7 cellular contexts compared by ENCODE assay signal in the genomic region with DNA sequence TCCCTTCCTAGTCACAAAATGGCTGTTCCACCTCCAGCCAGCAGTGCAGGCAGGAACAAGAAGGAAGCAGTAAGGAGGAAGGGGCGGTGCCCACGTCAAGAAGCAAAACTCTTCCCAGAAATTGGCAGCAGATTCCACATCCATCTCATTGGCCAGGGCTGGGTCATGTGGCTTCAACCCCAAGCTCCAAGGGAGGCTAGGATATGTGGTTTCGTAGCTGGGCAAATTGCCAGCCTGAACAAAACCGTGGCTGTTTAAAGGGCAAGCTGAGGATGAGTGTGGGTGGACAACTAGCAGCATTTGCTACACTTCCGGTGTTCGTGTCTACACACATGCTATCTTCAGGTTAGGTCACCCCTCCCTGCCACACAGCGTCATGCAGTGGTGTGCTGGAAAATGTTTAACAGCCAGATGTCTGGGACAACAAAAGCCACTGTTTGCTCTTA.
DNase-seq lines count a peak whose midpoint lies in the region; ATAC-seq, FAIRE-seq and TF ChIP-seq lines count a peak whose summit lies in the region.

No MANE protein-coding gene starts in this region.

- POLR2A ChIA-PET in HEK293T (lab: Yijun Ruan, JAX): no interaction called here
- POLR2A ChIA-PET in naive thymus-derived CD4-positive, alpha-beta T cell (lab: Charles Lee): no interaction called here

- intact Hi-C loops in pancreas (cut with DNase I): loop anchor here in 1 of 3 donors (5.0 kb wide), 1 partner anchor 233 kb away; no protein-coding TSS in a partner anchor
- intact Hi-C loops in naive thymus-derived CD4-positive, alpha-beta T cell (cut with micrococcal nuclease): loop anchor here (5.0 to 10.0 kb wide), 3 partner anchors 233 to 558 kb away; a partner anchor contains a TSS

- 25 to 29% methylated on average over 7 of the region's 7 CpGs for WGBS in pancreas, 2 donors

- no peak for FAIRE-seq in pancreas (lab: Jason Lieb, UNC)

- H3K36me3 ChIP-seq in pancreas: no peaks in the 10 kb centered on the region
- no peaks in the 10 kb centered on the region for H3K36me3 ChIP-seq in naive thymus-derived CD4-positive, alpha-beta T cell (ENCODE audit: control insufficient read depth in 2 of 3, insufficient read depth in 3 of 3, low read length in 3 of 3)

- no peak overlapping the region for H3K27ac Mint-ChIP-seq in progenitor cell of endocrine pancreas
- H3K27ac Mint-ChIP-seq in naive thymus-derived CD4-positive, alpha-beta T cell: no peak overlapping the region

- peaks cover 8% of the 10 kb centered on the region for H3K4me1 Mint-ChIP-seq in progenitor cell of endocrine pancreas (ENCODE audit: low read depth)
- peaks cover 0 to 1% (median 0%) of the 10 kb centered on the region in 7 donors for H3K4me1 Mint-ChIP-seq in naive thymus-derived CD4-positive, alpha-beta T cell

- H3K27me3 ChIP-seq in pancreas: no peaks in the 10 kb centered on the region
- H3K27me3 ChIP-seq in naive thymus-derived CD4-positive, alpha-beta T cell (ENCODE audit: control insufficient read depth in 2 of 2, insufficient read depth in 2 of 2, low read length in 2 of 2): no peaks in the 10 kb centered on the region

- no peaks in the 10 kb centered on the region for H3K36me3 Mint-ChIP-seq in progenitor cell of endocrine pancreas (ENCODE audit: insufficient read depth)
- H3K36me3 Mint-ChIP-seq in naive thymus-derived CD4-positive, alpha-beta T cell: no peaks in the 10 kb centered on the region

- TF ChIP-seq CTCF in pancreas (IDR thresholded peaks at IDR 0.05) (no peak), progenitor cell of endocrine pancreas (IDR thresholded peaks at IDR 0.05; ENCODE audit: unreplicated experiment) (no peak)

- H3K27ac ChIP-seq in pancreas: no peak overlapping the region
- no peak overlapping the region for H3K27ac ChIP-seq in naive thymus-derived CD4-positive, alpha-beta T cell (ENCODE audit: low read depth, low read length)

- H3K4me3 Mint-ChIP-seq in progenitor cell of endocrine pancreas (ENCODE audit: low read depth): no peak overlapping the region
- H3K4me3 Mint-ChIP-seq in naive thymus-derived CD4-positive, alpha-beta T cell: no peak overlapping the region

- CTCF ChIA-PET in HEK293T (lab: Yijun Ruan, JAX): interaction anchor here (0.5 kb wide), 1 partner anchor 22 kb away, joined by 3 read pairs; no protein-coding TSS in a partner anchor
- CTCF ChIA-PET in naive thymus-derived CD4-positive, alpha-beta T cell (lab: Charles Lee): no interaction called here

- no peak overlapping the region for H3K4me3 ChIP-seq in pancreas
- no peak overlapping the region for H3K4me3 ChIP-seq in naive thymus-derived CD4-positive, alpha-beta T cell (ENCODE audit: low read length)

- DNase-seq in HEK293T (ENCODE audit: extremely low spot score) (peak; percentile 21), NCI-H446 (lab: John Stamatoyannopoulos, UW) (peak; percentile 32 to 74), dermis blood vessel endothelial cell (peak; percentile 10), pancreas (peak in 4 of 6 donors; percentile 16 to 50 (median 36)), progenitor cell of endocrine pancreas (ENCODE audit: low spot score, unreplicated experiment) (no peak), RKO (ENCODE audit: low spot score) (no peak)
- no peak for DNase-seq in naive thymus-derived CD4-positive, alpha-beta T cell

- H3K4me1 ChIP-seq in pancreas: no peaks in the 10 kb centered on the region
- H3K4me1 ChIP-seq in naive thymus-derived CD4-positive, alpha-beta T cell (ENCODE audit: control insufficient read depth in 2 of 2, insufficient read depth in 2 of 2, low read length in 2 of 2): no peaks in the 10 kb centered on the region

- no peaks in the 10 kb centered on the region for H3K9me3 ChIP-seq in pancreas
- H3K9me3 ChIP-seq in naive thymus-derived CD4-positive, alpha-beta T cell (ENCODE audit: control insufficient read depth in 2 of 3, low read length in 3 of 3): no peaks in the 10 kb centered on the region

- no peaks in the 10 kb centered on the region for H3K9me3 Mint-ChIP-seq in progenitor cell of endocrine pancreas (ENCODE audit: low read depth)
- no peaks in the 10 kb centered on the region for H3K9me3 Mint-ChIP-seq in naive thymus-derived CD4-positive, alpha-beta T cell

- H3K27me3 Mint-ChIP-seq in progenitor cell of endocrine pancreas: no peaks in the 10 kb centered on the region
- H3K27me3 Mint-ChIP-seq in naive thymus-derived CD4-positive, alpha-beta T cell: peaks cover 5 to 34% (median 30%) of the 10 kb centered on the region in 5 donors

- peak; percentile 67 to 79 (median 76) for ATAC-seq in pancreas
- ATAC-seq in naive thymus-derived CD4-positive, alpha-beta T cell: no peak

TF ChIP-seq in HEK293T, 16 proteins besides CTCF, POLR2A, EP300 and RAD21:
- TF ChIP-seq ARNT (IDR thresholded peaks at IDR 0.05) (no peak), L3MBTL2 (conservative IDR thresholded peaks at IDR 0.05) (no peak), LEF1 (IDR thresholded peaks at IDR 0.05; ENCODE audit: borderline replicate concordance) (no peak), FOXA1 (IDR thresholded peaks at IDR 0.05) (no peak), SP1 (IDR thresholded peaks at IDR 0.05) (no peak), SUZ12 (IDR thresholded peaks at IDR 0.05) (no peak), ELF4 (IDR thresholded peaks at IDR 0.05) (no peak), HDGF (IDR thresholded peaks at IDR 0.05; ENCODE audit: borderline replicate concordance) (no peak), TARDBP (IDR thresholded peaks at IDR 0.05) (no peak), FOXM1 (IDR thresholded peaks at IDR 0.05; ENCODE audit: borderline replicate concordance) (no peak), CTBP1 (IDR thresholded peaks at IDR 0.05; ENCODE audit: borderline replicate concordance) (no peak), ZNF384 (IDR thresholded peaks at IDR 0.05) (no peak), NFRKB (IDR thresholded peaks at IDR 0.05) (no peak), FOXK2 (IDR thresholded peaks at IDR 0.05) (no peak)
- TF ChIP-seq, protein P1, sequence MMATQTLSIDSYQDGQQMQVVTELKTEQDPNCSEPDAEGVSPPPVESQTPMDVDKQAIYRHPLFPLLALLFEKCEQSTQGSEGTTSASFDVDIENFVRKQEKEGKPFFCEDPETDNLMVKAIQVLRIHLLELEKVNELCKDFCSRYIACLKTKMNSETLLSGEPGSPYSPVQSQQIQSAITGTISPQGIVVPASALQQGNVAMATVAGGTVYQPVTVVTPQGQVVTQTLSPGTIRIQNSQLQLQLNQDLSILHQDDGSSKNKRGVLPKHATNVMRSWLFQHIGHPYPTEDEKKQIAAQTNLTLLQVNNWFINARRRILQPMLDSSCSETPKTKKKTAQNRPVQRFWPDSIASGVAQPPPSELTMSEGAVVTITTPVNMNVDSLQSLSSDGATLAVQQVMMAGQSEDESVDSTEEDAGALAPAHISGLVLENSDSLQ (IDR thresholded peaks at IDR 0.05): no peak
TF ChIP-seq in HEK293T: peak in this region for 0.

Comparison
In these comparisons a context has a peak if more than half of its experiments do, and no peak if none do; other contexts are left out.
1. DNase-seq: peak in HEK293T (single experiment), NCI-H446 (2 of 2), dermis blood vessel endothelial cell (single experiment) and pancreas (4 of 6); none in progenitor cell of endocrine pancreas (single experiment), naive thymus-derived CD4-positive, alpha-beta T cell (0 of 9) and RKO (single experiment).